23 cellular contexts compared by ENCODE assay signal in the genomic region with DNA sequence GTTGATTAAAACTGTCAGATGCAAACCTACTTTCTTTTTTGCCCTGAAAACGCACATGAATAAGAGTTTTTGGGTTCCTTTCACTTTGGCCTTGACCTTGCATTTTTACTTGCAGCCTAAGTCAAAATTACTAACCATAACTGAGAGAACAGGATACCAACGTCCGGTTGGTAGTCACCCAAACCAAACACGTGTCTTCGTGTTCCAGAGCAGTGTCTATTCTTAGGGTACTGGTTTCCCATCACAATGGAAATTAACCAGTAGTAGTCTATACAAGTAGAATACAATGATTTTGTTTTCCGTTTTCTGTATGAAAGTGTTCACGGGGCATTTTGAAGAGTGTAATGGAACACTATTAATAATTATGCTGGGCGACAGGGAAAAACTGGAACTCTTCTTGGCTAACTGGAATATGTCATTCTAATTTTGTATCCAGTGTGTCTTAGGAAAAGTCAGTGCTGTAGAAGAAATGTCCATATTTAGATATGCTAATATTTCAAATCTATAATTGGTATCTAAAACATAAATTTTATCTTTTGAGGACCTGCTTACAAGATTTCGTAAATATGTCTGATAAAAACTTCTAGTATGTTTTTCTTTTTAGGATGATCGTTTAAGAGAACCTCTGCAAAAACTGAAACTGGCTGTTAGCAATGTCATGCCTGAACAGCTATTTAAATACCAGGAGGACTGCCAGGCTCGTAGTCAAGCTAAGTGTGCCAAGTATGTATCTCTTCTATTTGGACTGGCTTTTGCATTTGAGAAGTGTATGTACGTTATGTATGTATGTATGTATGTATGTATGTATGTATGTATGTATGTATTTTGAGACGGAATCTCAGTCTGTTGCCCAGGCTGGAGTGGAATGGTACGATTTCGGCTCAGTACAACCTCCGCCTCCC.
"Had no signal": no experiment of that assay in that cellular context is flagged by ENCODE, and none has a peak within 500 bp of the region (broad histone marks: within the 10 kb centered on the region; RNA-seq: fewer than 3 reads in every experiment).

No MANE protein-coding gene starts in this region.

- H3K27me3 ChIP-seq: breast epithelium, esophagus muscularis mucosa, vagina had no signal

- H3K27ac ChIP-seq: breast epithelium, vagina, WERI-Rb-1 had no signal

- H3K4me1 ChIP-seq: breast epithelium, vagina had no signal

- H3K9me3 ChIP-seq: breast epithelium, esophagus muscularis mucosa, vagina had no signal

- H3K4me3 ChIP-seq: breast epithelium, esophagus muscularis mucosa, vagina had no signal

- DNase-seq: activated CD4-positive, alpha-beta T cell treated with anti-CD3 and anti-CD28 coated beads for 1 hour; activated CD8-positive, alpha-beta memory T cell treated with anti-CD3 and anti-CD28 coated beads for 24 hours; activated CD8-positive, alpha-beta memory T cell treated with anti-CD3 and anti-CD28 coated beads, Interleukin-2, amount 50 U/mL, for 48 hours; activated effector memory CD4-positive, alpha-beta T cell treated with Interleukin-2 at 50 U/mL for 16 hours; activated naive CD4-positive, alpha-beta T cell treated with anti-CD3 and anti-CD28 coated beads, Interleukin-2, amount 10 ng/mL, durations not matched to agents 7 days and 5 days; activated naive CD8-positive, alpha-beta T cell treated with anti-CD3 and anti-CD28 coated beads, Interleukin-2, amount 50 U/mL, for 24 hours; activated T-cell treated with anti-CD3 and anti-CD28 coated beads, Interleukin-2, amount 50 U/mL, for 48 hours; cerebellar nuclear complex; effector memory CD4-positive, alpha-beta T cell; hippocampal formation; left colon; nephron progenitor cell; nucleus accumbens; stimulated activated CD8-positive, alpha-beta memory T cell treated with anti-CD3 and anti-CD28 coated beads, Interleukin-4, amount 100 ng/mL, for 48 hours; stimulated activated naive CD4-positive, alpha-beta T cell; SW 1271; T-helper 2 cell; trophoblast cell; WERI-Rb-1 had no signal

- ATAC-seq: activated naive CD8-positive, alpha-beta T cell treated with anti-CD3 and anti-CD28 coated beads, Interleukin-2, amount 50 U/mL, for 24 hours; left colon; sciatic nerve had no signal
